In the genomic region with DNA sequence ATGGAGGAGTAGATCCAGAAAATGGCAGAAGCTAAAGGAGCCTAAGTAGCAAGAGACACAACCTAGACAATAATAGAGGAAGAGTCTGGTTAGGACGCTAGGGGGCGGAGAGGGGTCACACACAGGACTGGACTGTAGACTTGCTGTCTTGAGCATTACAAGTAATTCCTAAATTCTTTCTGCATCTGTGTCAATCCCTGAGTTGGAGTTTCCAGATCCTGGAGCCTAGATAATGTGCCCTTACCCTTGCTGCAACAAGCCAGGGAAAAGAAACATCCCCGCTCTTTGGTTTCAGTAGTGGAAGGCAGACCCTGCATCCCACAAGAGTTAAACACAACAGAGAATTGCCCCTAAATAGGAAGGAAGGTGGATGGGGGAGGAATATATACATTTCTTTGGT, we compare ENCODE assay signal across 8 cellular contexts. TPM values are rescaled to one million over a fixed set of nuclear protein-coding genes. Genes with fewer than 3 reads are reported as not detected.
A peak's percentile ranks its signal among the peaks of the same experiment; 100 is the strongest.
DNase-seq lines count a peak whose midpoint lies in the region; ATAC-seq, FAIRE-seq and TF ChIP-seq lines count a peak whose summit lies in the region.

No MANE protein-coding gene starts in this region.

- TF ChIP-seq CTCF in GM12864 (IDR thresholded peaks at IDR 0.05; ENCODE audit: low read depth, low read length, missing control alignments) = peak; percentile 93
- TF ChIP-seq CTCF in OCI-LY3 (IDR thresholded peaks at IDR 0.05; ENCODE audit: low read depth, low read length) = peak; percentile 82

- no peak overlapping the region for H3K27ac ChIP-seq in OCI-LY3 (ENCODE audit: low read length)

- 0 out of 2 replicates have a peak overlapping the region, but pooled peaks have one; percentile 41 for H2AFZ ChIP-seq in OCI-LY3 (ENCODE audit: low read depth, low read length)

- no peak overlapping the region for H3K4me2 ChIP-seq in OCI-LY3 (ENCODE audit: low read length)

- no peaks in the 10 kb centered on the region for H3K4me1 ChIP-seq in OCI-LY3 (ENCODE audit: low read length)

- H3K36me3 ChIP-seq in OCI-LY3 (replicated peaks; ENCODE audit: low read depth, low read length) = no peaks in the 10 kb centered on the region

- intact Hi-C loops in Right ventricle myocardium inferior (cut with DNase I) = loop anchor here (10.0 kb wide), 1 partner anchor 255 kb away; no protein-coding TSS in a partner anchor
- intact Hi-C loops in posterior vena cava (cut with DNase I) = no loop called here

- H3K4me3 ChIP-seq in GM12864 (ENCODE audit: low read depth, low read length) = no peak overlapping the region
- H3K4me3 ChIP-seq in OCI-LY3 (ENCODE audit: low read length) = no peak overlapping the region

- no peak overlapping the region for H3K9ac ChIP-seq in OCI-LY3 (ENCODE audit: low read length)

- H3K9me3 ChIP-seq in OCI-LY3 (ENCODE audit: insufficient read depth, low read length) = no peaks in the 10 kb centered on the region

- TF ChIP-seq POLR2A in H54 (IDR thresholded peaks at IDR 0.05; ENCODE audit: low read depth, low read length) = no peak

- H3K79me2 ChIP-seq in OCI-LY3 (ENCODE audit: low read length) = no peaks in the 10 kb centered on the region

- peak; percentile 75 for ATAC-seq in Right ventricle myocardium inferior

- peak; percentile 52 for DNase-seq in GM12864 (ENCODE audit: low read depth)
- DNase-seq in H54 (ENCODE audit: insufficient read length, low spot score) = peak; percentile 45
- peak; percentile 27 for DNase-seq in KG1 (lab: John Stamatoyannopoulos, UW)
- peak; percentile 32 for DNase-seq in activated naive CD4-positive, alpha-beta T cell treated with Interleukin-2 at 50 U/mL for 16 hours
- peak; percentile 76 for DNase-seq in Right ventricle myocardium inferior (ENCODE audit: missing footprints)
- peak; percentile 86 for DNase-seq in posterior vena cava (ENCODE audit: low spot score)
- DNase-seq in GM19238 (ENCODE audit: insufficient read length, low spot score) = no peak

- FAIRE-seq in H54 (lab: Jason Lieb, UNC) = peak; percentile 95

- no peaks in the 10 kb centered on the region for H3K27me3 ChIP-seq in OCI-LY3 (ENCODE audit: low read depth, low read length)

- no peaks in the 10 kb centered on the region for H4K20me1 ChIP-seq in OCI-LY3 (ENCODE audit: insufficient read depth, low read length)

RNA-seq across cellular contexts. Expression of a gene that starts 14.9 kb away (rescaled TPM):
- total RNA-seq in Right ventricle myocardium inferior (not detected), posterior vena cava (not detected)

RNA-seq across cellular contexts. Expression of a gene that starts 20.4 kb away (rescaled TPM):
- total RNA-seq in Right ventricle myocardium inferior (0.57 TPM), posterior vena cava (under 1 TPM; 0.81 to 0.83 TPM)
